In genomic region chr14:31261859-31262739, GRCh38 we compare ENCODE assay signal across 1 cellular context.
TF ChIP-seq lines count a peak whose summit lies in the region.

No MANE protein-coding gene starts in this region.

TF ChIP-seq in HepG2, 621 proteins besides CTCF, POLR2A, EP300 and RAD21 (continued from another document and continues in another):
- TF ChIP-seq ZNF44 (CRISPR knock-in tag; IDR thresholded peaks at IDR 0.05), result peak; percentile 85
- no peak for TF ChIP-seq ZNF225 (CRISPR knock-in tag; IDR thresholded peaks at IDR 0.05)
- TF ChIP-seq ZFP36L1 (CRISPR knock-in tag; IDR thresholded peaks at IDR 0.05), result no peak
- TF ChIP-seq ZNF792 (CRISPR knock-in tag; IDR thresholded peaks at IDR 0.05), result peak; percentile 88; the same call in 1 of the 2 replicates
- TF ChIP-seq ZNF816 (CRISPR knock-in tag; IDR thresholded peaks at IDR 0.05; ENCODE audit: borderline replicate concordance), result no peak
- TF ChIP-seq ZSCAN12 (CRISPR knock-in tag; IDR thresholded peaks at IDR 0.05), result no peak
- TF ChIP-seq ZNF766 (CRISPR knock-in tag; IDR thresholded peaks at IDR 0.05; ENCODE audit: borderline replicate concordance), result no peak
- TF ChIP-seq PCBP2 (optimal IDR thresholded peaks at IDR 0.05; ENCODE audit: low read depth, low read length, poor library complexity, severe bottlenecking), result no peak
- no peak for TF ChIP-seq PLSCR1 (CRISPR knock-in tag; IDR thresholded peaks at IDR 0.05; ENCODE audit: borderline replicate concordance)
- TF ChIP-seq KAT7 (CRISPR knock-in tag; IDR thresholded peaks at IDR 0.05; ENCODE audit: borderline replicate concordance), result no peak
- TF ChIP-seq ZNF362 (CRISPR knock-in tag; IDR thresholded peaks at IDR 0.05; ENCODE audit: borderline replicate concordance), result peak; percentile 33; the same call in 1 of the 2 replicates
- TF ChIP-seq ZNF510 (CRISPR knock-in tag; IDR thresholded peaks at IDR 0.05; ENCODE audit: low read depth), result no peak; the same call in 1 of the 2 replicates
- TF ChIP-seq CEBPZ (IDR thresholded peaks at IDR 0.05; ENCODE audit: low read length), result no peak
- peak; percentile 8; the same call in 1 of the 2 replicates for TF ChIP-seq ZNF24 (IDR thresholded peaks at IDR 0.05)
- no peak for TF ChIP-seq ZNF879 (CRISPR knock-in tag; IDR thresholded peaks at IDR 0.05)
- peak; percentile 97; the same call in 1 of the 2 replicates for TF ChIP-seq GLI4 (CRISPR knock-in tag; IDR thresholded peaks at IDR 0.05; ENCODE audit: borderline replicate concordance)
- peak; percentile 46; the same call in 1 of the 2 replicates for TF ChIP-seq TRIM24 (CRISPR knock-in tag; IDR thresholded peaks at IDR 0.05)
- TF ChIP-seq RNF2 (conservative IDR thresholded peaks at IDR 0.05; ENCODE audit: low read depth), result no peak
- TF ChIP-seq ZSCAN21 (CRISPR knock-in tag; IDR thresholded peaks at IDR 0.05; ENCODE audit: borderline replicate concordance), result no peak
- no peak for TF ChIP-seq ZNF569 (CRISPR knock-in tag; IDR thresholded peaks at IDR 0.05; ENCODE audit: borderline replicate concordance)
- TF ChIP-seq PBX3 (CRISPR knock-in tag; IDR thresholded peaks at IDR 0.05; ENCODE audit: borderline replicate concordance), result no peak
- TF ChIP-seq CENPT (CRISPR knock-in tag; IDR thresholded peaks at IDR 0.05; ENCODE audit: low read depth), result no peak
- TF ChIP-seq RXRA (CRISPR knock-in tag; IDR thresholded peaks at IDR 0.05), result peak; percentile 80; the same call in 1 of the 2 replicates
- TF ChIP-seq HOMEZ (CRISPR knock-in tag; IDR thresholded peaks at IDR 0.05; ENCODE audit: low read depth), result peak; percentile 70; the same call in 1 of the 2 replicates
- peak; percentile 77 for TF ChIP-seq BCL6 (CRISPR knock-in tag; IDR thresholded peaks at IDR 0.05)
- TF ChIP-seq HMGA1 (CRISPR knock-in tag; conservative IDR thresholded peaks at IDR 0.05), result no peak
- 0 out of 2 replicates have a peak, but pooled peaks have one; percentile 75 for TF ChIP-seq HMG20A (CRISPR knock-in tag; IDR thresholded peaks at IDR 0.05; ENCODE audit: borderline replicate concordance)
- TF ChIP-seq PAF1 (CRISPR knock-in tag; IDR thresholded peaks at IDR 0.05), result no peak
- no peak for TF ChIP-seq ZNF251 (CRISPR knock-in tag; IDR thresholded peaks at IDR 0.05)
- TF ChIP-seq ZIK1 (CRISPR knock-in tag; IDR thresholded peaks at IDR 0.05; ENCODE audit: borderline replicate concordance, low read depth), result no peak; the same call in 1 of the 2 replicates
- TF ChIP-seq CEBPG (CRISPR knock-in tag; IDR thresholded peaks at IDR 0.05), result peak; percentile 94
- TF ChIP-seq ZNF841 (CRISPR knock-in tag; IDR thresholded peaks at IDR 0.05; ENCODE audit: borderline replicate concordance), result no peak
- TF ChIP-seq ARID5B (CRISPR knock-in tag; IDR thresholded peaks at IDR 0.05), result peak; percentile 99
- peak; percentile 81 for TF ChIP-seq ZNF335 (CRISPR knock-in tag; IDR thresholded peaks at IDR 0.05)
- TF ChIP-seq MXI1 (IDR thresholded peaks at IDR 0.05; ENCODE audit: borderline replicate concordance, low read depth, low read length), result no peak
- no peak for TF ChIP-seq HOXA7 (CRISPR knock-in tag; IDR thresholded peaks at IDR 0.05)
- no peak for TF ChIP-seq SSRP1 (CRISPR knock-in tag; IDR thresholded peaks at IDR 0.05)
- TF ChIP-seq STAT5B (CRISPR knock-in tag; IDR thresholded peaks at IDR 0.05), result peak; percentile 74; the same call in 1 of the 2 replicates
- peak; percentile 50 for TF ChIP-seq SP5 (CRISPR knock-in tag; IDR thresholded peaks at IDR 0.05; ENCODE audit: borderline replicate concordance, low read depth)
- 0 out of 2 replicates have a peak, but pooled peaks have one; percentile 12 for TF ChIP-seq ZNF615 (CRISPR knock-in tag; IDR thresholded peaks at IDR 0.05; ENCODE audit: borderline replicate concordance)
- TF ChIP-seq AHDC1 (CRISPR knock-in tag; IDR thresholded peaks at IDR 0.05; ENCODE audit: borderline replicate concordance), result no peak
- TF ChIP-seq ZFP62 (CRISPR knock-in tag; IDR thresholded peaks at IDR 0.05), result no peak
- TF ChIP-seq ZNF101 (CRISPR knock-in tag; IDR thresholded peaks at IDR 0.05; ENCODE audit: borderline replicate concordance, low read depth), result no peak
- TF ChIP-seq ATRX (CRISPR knock-in tag; IDR thresholded peaks at IDR 0.05; ENCODE audit: borderline replicate concordance), result no peak
